11 cellular contexts compared by ENCODE assay signal in the genomic region with DNA sequence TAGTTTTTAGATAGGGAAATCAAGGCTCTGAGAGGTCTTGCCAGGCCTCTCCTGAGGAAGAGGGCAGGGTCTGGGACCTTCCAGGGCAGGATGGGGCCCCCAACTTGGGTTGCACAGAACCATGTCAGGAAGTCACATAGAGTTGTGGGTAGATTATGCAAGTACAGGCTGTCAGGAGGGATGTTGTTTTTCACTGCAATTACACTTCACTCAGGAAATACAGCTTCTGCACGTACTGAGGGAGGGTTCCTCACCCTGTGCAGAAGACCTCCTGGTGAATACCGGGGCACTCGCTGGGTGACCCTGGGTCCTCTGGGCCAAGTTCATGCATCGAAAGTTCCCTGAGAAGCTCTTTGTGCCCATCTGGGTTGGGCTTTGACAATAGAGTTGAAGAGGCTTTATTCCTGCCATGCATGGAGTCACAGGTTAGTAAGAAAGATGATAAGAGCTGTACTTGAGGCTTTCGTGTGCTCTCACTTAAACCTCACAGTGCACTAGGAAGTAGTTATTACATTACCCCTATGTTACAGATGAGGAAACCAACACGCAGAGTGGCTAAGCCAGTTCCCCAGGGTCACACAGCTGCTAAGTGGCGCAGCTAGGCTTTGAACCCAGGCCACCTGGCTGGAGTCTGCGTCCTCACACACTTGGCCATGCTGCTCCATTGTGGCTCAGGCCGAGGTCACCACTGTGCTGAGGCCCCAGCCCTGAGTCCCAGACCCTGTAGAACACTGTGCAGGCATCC. TPM values are rescaled to one million over a fixed set of nuclear protein-coding genes. Genes with fewer than 3 reads are reported as not detected.
DNase-seq lines count a peak whose midpoint lies in the region; ATAC-seq and TF ChIP-seq lines count a peak whose summit lies in the region.
"Had no signal": no experiment of that assay in that cellular context is flagged by ENCODE, and none has a peak within 500 bp of the region (broad histone marks: within the 10 kb centered on the region; RNA-seq: fewer than 3 reads in every experiment).

No MANE protein-coding gene starts in this region.

- peak in 2 of 10 experiments; percentile 25 to 30 for DNase-seq in CD4-positive, alpha-beta T cell
- DNase-seq in mucosa of descending colon (peak in 1 of 3 donors; percentile 30), A172 (ENCODE audit: low spot score) (no peak), neural progenitor cell (ENCODE audit: low spot score) (no peak), NCI-H524 (lab: John Stamatoyannopoulos, UW) (no peak), SW 1271 (lab: John Stamatoyannopoulos, UW) (no peak)
- DNase-seq: NCI-H1092, testis had no signal

- H3K4me3 Mint-ChIP-seq in CD4-positive, alpha-beta T cell: peak overlapping the region; percentile 83
- H3K4me3 Mint-ChIP-seq in activated naive CD8-positive, alpha-beta T cell: peak overlapping the region; percentile 71
- no peak overlapping the region for H3K4me3 Mint-ChIP-seq in neural progenitor cell

- no peak overlapping the region for H3K4me2 ChIP-seq in neural progenitor cell

- H4K20me1 ChIP-seq in neural progenitor cell (ENCODE audit: low read depth): no peaks in the 10 kb centered on the region

- H3K79me2 ChIP-seq in neural progenitor cell (ENCODE audit: low read depth): no peaks in the 10 kb centered on the region

- H3K27me3 Mint-ChIP-seq in CD4-positive, alpha-beta T cell: no peaks in the 10 kb centered on the region
- no peaks in the 10 kb centered on the region for H3K27me3 Mint-ChIP-seq in activated naive CD8-positive, alpha-beta T cell
- H3K27me3 Mint-ChIP-seq in neural progenitor cell (ENCODE audit: insufficient read depth, low read depth): peaks cover 3% of the 10 kb centered on the region

- no peak overlapping the region for H3K9ac ChIP-seq in neural progenitor cell

- H3K36me3 ChIP-seq in KOPT-K1 (ENCODE audit: insufficient read depth, low read length) (no peaks in the 10 kb centered on the region), mucosa of descending colon (ENCODE audit: low read depth) (no peaks in the 10 kb centered on the region), neural progenitor cell (no peaks in the 10 kb centered on the region)

- no peaks in the 10 kb centered on the region for H3F3A ChIP-seq in neural progenitor cell (ENCODE audit: low read depth)

- intact Hi-C loops in CD4-positive, alpha-beta T cell (cut with DNase I, micrococcal nuclease): no loop called here
- intact Hi-C loops in mucosa of descending colon (cut with DNase I, micrococcal nuclease): no loop called here

- no peaks in the 10 kb centered on the region for H3K27me3 ChIP-seq in CD4-positive, alpha-beta T cell (ENCODE audit: control insufficient read depth, insufficient read depth, low read length)
- no peaks in the 10 kb centered on the region for H3K27me3 ChIP-seq in neural progenitor cell
- H3K27me3 ChIP-seq: testis had no signal

- TF ChIP-seq CTCF in CD4-positive, alpha-beta T cell (IDR thresholded peaks at IDR 0.05): no peak
- TF ChIP-seq CTCF in mucosa of descending colon (IDR thresholded peaks at IDR 0.05): no peak
- no peak for TF ChIP-seq CTCF in neural progenitor cell (IDR thresholded peaks at IDR 0.05)

- H3K4me1 ChIP-seq in mucosa of descending colon (ENCODE audit: low read depth) (peaks cover 34% of the 10 kb centered on the region), neural progenitor cell (peaks cover 8% of the 10 kb centered on the region)
- H3K4me1 ChIP-seq: testis had no signal

- peaks cover 88% of the 10 kb centered on the region for H3K4me1 Mint-ChIP-seq in CD4-positive, alpha-beta T cell (ENCODE audit: low read depth)
- peaks cover 83% of the 10 kb centered on the region for H3K4me1 Mint-ChIP-seq in activated naive CD8-positive, alpha-beta T cell (ENCODE audit: low read depth)
- peaks cover 24% of the 10 kb centered on the region for H3K4me1 Mint-ChIP-seq in neural progenitor cell

- ATAC-seq in CD4-positive, alpha-beta T cell (ENCODE audit: poor library complexity): peak; percentile 84
- peak; percentile 44 for ATAC-seq in mucosa of descending colon

- no peaks in the 10 kb centered on the region for H3K9me3 Mint-ChIP-seq in CD4-positive, alpha-beta T cell
- no peaks in the 10 kb centered on the region for H3K9me3 Mint-ChIP-seq in activated naive CD8-positive, alpha-beta T cell (ENCODE audit: low read depth)
- H3K9me3 Mint-ChIP-seq in neural progenitor cell: no peaks in the 10 kb centered on the region

- POLR2A ChIA-PET in CD4-positive, alpha-beta T cell (lab: Charles Lee): interaction anchor here (0.5 to 3.8 kb wide), 22 partner anchors 11 to 466 kb away, joined by 3 to 62 read pairs (median 5); partner anchors contain the start of gene TNFRSF1B

- H3K4me3 ChIP-seq in mucosa of descending colon: no peak overlapping the region
- H3K4me3 ChIP-seq in neural progenitor cell: no peak overlapping the region
- H3K4me3 ChIP-seq: testis had no signal

- no peaks in the 10 kb centered on the region for H3K9me3 ChIP-seq in CD4-positive, alpha-beta T cell (ENCODE audit: control insufficient read depth, low read length)
- no peaks in the 10 kb centered on the region for H3K9me3 ChIP-seq in KOPT-K1 (ENCODE audit: insufficient read depth, low read length, poor library complexity, severe bottlenecking)
- H3K9me3 ChIP-seq in mucosa of descending colon: no peaks in the 10 kb centered on the region
- no peaks in the 10 kb centered on the region for H3K9me3 ChIP-seq in neural progenitor cell (ENCODE audit: low read depth)
- H3K9me3 ChIP-seq: testis had no signal

- peak overlapping the region; percentile 96 for H3K27ac Mint-ChIP-seq in CD4-positive, alpha-beta T cell
- peak overlapping the region; percentile 90 for H3K27ac Mint-ChIP-seq in activated naive CD8-positive, alpha-beta T cell
- H3K27ac Mint-ChIP-seq in neural progenitor cell: no peak overlapping the region

- peak overlapping the region; percentile 58 for H3K27ac ChIP-seq in CD4-positive, alpha-beta T cell (ENCODE audit: low read depth, low read length)
- H3K27ac ChIP-seq in KOPT-K1 (ENCODE audit: low read depth, low read length, poor library complexity, severe bottlenecking): peak overlapping the region; percentile 50
- no peak overlapping the region for H3K27ac ChIP-seq in neural progenitor cell
- H3K27ac ChIP-seq: RWPE1, testis had no signal

- no peaks in the 10 kb centered on the region for H3K36me3 Mint-ChIP-seq in CD4-positive, alpha-beta T cell (ENCODE audit: low read depth)
- H3K36me3 Mint-ChIP-seq in activated naive CD8-positive, alpha-beta T cell: peaks cover 7% of the 10 kb centered on the region
- H3K36me3 Mint-ChIP-seq in neural progenitor cell: no peaks in the 10 kb centered on the region

- CTCF ChIA-PET in CD4-positive, alpha-beta T cell (lab: Charles Lee): interaction anchor here (6.4 kb wide), 1 partner anchor 26 kb away, joined by 37 read pairs; no protein-coding TSS in a partner anchor

- H2AFZ ChIP-seq in neural progenitor cell (replicated peaks): no peak overlapping the region

RNA-seq across cellular contexts. Expression of gene TNFRSF1B, which starts 16.2 kb away (rescaled TPM):
- total RNA-seq in CD4-positive, alpha-beta T cell: 10 to 100 TPM; 61.9 to 62.6 TPM
- total RNA-seq in mucosa of descending colon (10 to 100 TPM; 20.3 to 39.3 (median 31.6) TPM), neural progenitor cell (ENCODE audit: low replicate concordance) (0.04 and 0.22 TPM in 2 replicates)
- total RNA-seq in A172 (2014; rRNA removed; shearing (Covaris generic)): not detected in 2 replicates

Comparison
In these comparisons a context has a peak if more than half of its experiments do, and no peak if none do; other contexts are left out.
1. RNA of gene TNFRSF1B, which starts 16.2 kb away (total RNA-seq): 61.9 to 62.6 TPM in CD4-positive, alpha-beta T cell and 20.3 to 39.3 TPM in mucosa of descending colon; 0.04 to 0.22 TPM in neural progenitor cell and not detected in A172; every median in the first group is over 10 times any median in the second.